20 cellular contexts compared by ENCODE assay signal in the genomic region with DNA sequence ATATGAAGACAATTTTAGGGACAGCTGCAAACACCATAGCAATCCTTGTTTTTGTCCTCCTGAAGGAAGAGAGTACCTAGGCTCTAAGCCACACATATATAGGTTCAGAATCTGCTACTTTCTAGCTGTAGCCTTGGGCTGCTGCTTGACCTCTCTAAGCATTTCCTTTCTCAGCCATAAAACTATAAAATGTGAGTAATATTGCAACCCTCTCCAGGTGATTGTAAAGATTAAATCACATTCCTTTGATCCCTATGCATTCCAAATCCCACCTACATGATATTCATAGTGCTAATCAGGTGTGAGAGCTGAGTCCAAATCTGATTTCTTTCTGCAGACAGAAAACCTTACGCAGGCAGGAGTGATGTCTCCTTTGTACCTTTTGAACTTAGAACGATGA.
DNase-seq lines count a peak whose midpoint lies in the region; ATAC-seq and TF ChIP-seq lines count a peak whose summit lies in the region.
"Had no signal": no experiment of that assay in that cellular context is flagged by ENCODE, and none has a peak within 500 bp of the region (broad histone marks: within the 10 kb centered on the region; RNA-seq: fewer than 3 reads in every experiment).

No MANE protein-coding gene starts in this region.

- no peaks in the 10 kb centered on the region for H3K9me3 Mint-ChIP-seq in natural killer cell
- H3K9me3 Mint-ChIP-seq in natural killer cell treated with Interleukin-12 subunit alpha and Interleukin-12 subunit beta and Interleukin-15 and Interleukin-18, amount 100 ng/mL, for 72 hours: peaks cover 4% of the 10 kb centered on the region
- no peaks in the 10 kb centered on the region for H3K9me3 Mint-ChIP-seq in effector memory CD8-positive, alpha-beta T cell

- no peak for ATAC-seq in natural killer cell
- no peak for ATAC-seq in natural killer cell treated with Interleukin-12 subunit alpha and Interleukin-12 subunit beta and Interleukin-15 and Interleukin-18, amount 100 ng/mL, for 72 hours
- no peak for ATAC-seq in effector memory CD8-positive, alpha-beta T cell (replicated peaks)
- no peak for ATAC-seq in HG02623 (IDR thresholded peaks at IDR 0.05; ENCODE audit: unreplicated experiment)

- H3K27ac Mint-ChIP-seq in natural killer cell: peak overlapping the region; percentile 27 to 88
- H3K27ac Mint-ChIP-seq in natural killer cell treated with Interleukin-12 subunit alpha and Interleukin-12 subunit beta and Interleukin-15 and Interleukin-18, amount 100 ng/mL, for 72 hours: no peak overlapping the region
- H3K27ac Mint-ChIP-seq in effector memory CD8-positive, alpha-beta T cell: peak overlapping the region in 1 of 2 donors; percentile 75
- H3K27ac Mint-ChIP-seq: IgD-negative memory B cell had no signal

- DNase-seq in natural killer cell: no peak
- DNase-seq in natural killer cell treated with Interleukin-12 subunit alpha and Interleukin-12 subunit beta and Interleukin-15 and Interleukin-18, amount 100 ng/mL, for 72 hours (ENCODE audit: low spot score): no peak
- peak; percentile 32 for DNase-seq in LoVo (ENCODE audit: low spot score)
- no peak for DNase-seq in effector memory CD8-positive, alpha-beta T cell
- DNase-seq in HUDEP-2 (lab: John Stamatoyannopoulos, UW; ENCODE audit: unreplicated experiment in 76 of 76): no peak
- no peak for DNase-seq in SKM-1 treated with dmso at 0.1 percent for 144 hours (lab: John Stamatoyannopoulos, UW; ENCODE audit: unreplicated experiment)
- no peak for DNase-seq in NCI-H748 (lab: John Stamatoyannopoulos, UW; ENCODE audit: unreplicated experiment)
- DNase-seq: Kasumi-1; MM.1S; NCI-H1092; NCI-H1436 treated with DMSO at 0.1 percent for 48 hours; NCI-H2029; NCI-H2171 treated with DMSO at 0.1 percent for 48 hours; NCI-H446; NCI-H748 treated with DMSO at 0.1 percent for 48 hours; NK-92 treated with Interleukin-12 subunit alpha and Interleukin-12 subunit beta, amount 100 ng/mL, for 24 hours; SHP77 treated with DMSO at 0.1 percent for 48 hours; SK-N-SH had no signal

- intact Hi-C loops in natural killer cell (cut with micrococcal nuclease): no loop called here

- TF ChIP-seq CTCF in natural killer cell (IDR thresholded peaks at IDR 0.05): no peak

- H3K27me3 Mint-ChIP-seq in natural killer cell (ENCODE audit: low read depth in 2 of 2): no peaks in the 10 kb centered on the region
- no peaks in the 10 kb centered on the region for H3K27me3 Mint-ChIP-seq in natural killer cell treated with Interleukin-12 subunit alpha and Interleukin-12 subunit beta and Interleukin-15 and Interleukin-18, amount 100 ng/mL, for 72 hours
- H3K27me3 Mint-ChIP-seq in effector memory CD8-positive, alpha-beta T cell: no peaks in the 10 kb centered on the region
- H3K27me3 Mint-ChIP-seq: IgD-negative memory B cell had no signal

- H3K4me1 Mint-ChIP-seq in natural killer cell: peaks cover 57 to 69% of the 10 kb centered on the region in 2 donors
- peaks cover 48 to 55% of the 10 kb centered on the region in 2 donors for H3K4me1 Mint-ChIP-seq in natural killer cell treated with Interleukin-12 subunit alpha and Interleukin-12 subunit beta and Interleukin-15 and Interleukin-18, amount 100 ng/mL, for 72 hours (ENCODE audit: low read depth in 2 of 2)
- peaks cover 50 to 68% of the 10 kb centered on the region in 2 donors for H3K4me1 Mint-ChIP-seq in effector memory CD8-positive, alpha-beta T cell (ENCODE audit: low read depth in 2 of 2)

- no peaks in the 10 kb centered on the region for H3K36me3 Mint-ChIP-seq in natural killer cell
- H3K36me3 Mint-ChIP-seq in natural killer cell treated with Interleukin-12 subunit alpha and Interleukin-12 subunit beta and Interleukin-15 and Interleukin-18, amount 100 ng/mL, for 72 hours: no peaks in the 10 kb centered on the region
- peaks cover 3% of the 10 kb centered on the region for H3K36me3 Mint-ChIP-seq in effector memory CD8-positive, alpha-beta T cell (ENCODE audit: insufficient read depth)
- H3K36me3 Mint-ChIP-seq: IgD-negative memory B cell had no signal

- peak overlapping the region; percentile 55 for H3K4me3 Mint-ChIP-seq in natural killer cell
- H3K4me3 Mint-ChIP-seq in natural killer cell treated with Interleukin-12 subunit alpha and Interleukin-12 subunit beta and Interleukin-15 and Interleukin-18, amount 100 ng/mL, for 72 hours: no peak overlapping the region
- peak overlapping the region; percentile 32 to 90 for H3K4me3 Mint-ChIP-seq in effector memory CD8-positive, alpha-beta T cell
- H3K4me3 Mint-ChIP-seq: IgD-negative memory B cell had no signal

Comparison
In these comparisons a context has a peak if more than half of its experiments do, and no peak if none do; other contexts are left out.
1. H3K27ac Mint-ChIP-seq: peak in natural killer cell (2 of 2); none in natural killer cell treated with Interleukin-12 subunit alpha and Interleukin-12 subunit beta and Interleukin-15 and Interleukin-18, amount 100 ng/mL, for 72 hours (0 of 2).